8 cellular contexts compared by ENCODE assay signal in genomic region chr19:18279516-18280246, GRCh38. TPM values are rescaled to one million over a fixed set of nuclear protein-coding genes. Genes with fewer than 3 reads are reported as not detected.
DNase-seq lines count a peak whose midpoint lies in the region; ATAC-seq and TF ChIP-seq lines count a peak whose summit lies in the region.

No MANE protein-coding gene starts in this region.

- H3K27me3 ChIP-seq in DND-41 (ENCODE audit: insufficient read depth, low read length, poor library complexity) (no peaks in the 10 kb centered on the region), kidney epithelial cell (ENCODE audit: control insufficient read depth, insufficient read depth, low read length) (no peaks in the 10 kb centered on the region)

- peak overlapping the region; percentile 98 for H3K27ac ChIP-seq in DND-41 (ENCODE audit: low read length)

- H3K79me2 ChIP-seq in DND-41 (ENCODE audit: insufficient read depth, low read length): peaks cover 40% of the 10 kb centered on the region

- no peaks in the 10 kb centered on the region for H3K9me3 ChIP-seq in DND-41 (ENCODE audit: insufficient read depth, low read length, severe bottlenecking)

- TF ChIP-seq CTCF in DND-41 (IDR thresholded peaks at IDR 0.05; ENCODE audit: borderline replicate concordance, extremely low read depth, low read length, poor library complexity, severe bottlenecking) (peak; percentile 99), kidney epithelial cell (IDR thresholded peaks at IDR 0.05; ENCODE audit: insufficient read depth, low read length, poor library complexity, severe bottlenecking) (peak; percentile 90)

- ATAC-seq in DND-41 (ENCODE audit: insufficient read depth, low read depth) (peak; percentile 60), HG03108 (IDR thresholded peaks at IDR 0.05; ENCODE audit: unreplicated experiment) (peak; percentile 20), HG03460 (IDR thresholded peaks at IDR 0.05; ENCODE audit: unreplicated experiment) (no peak)

- H2AFZ ChIP-seq in DND-41 (ENCODE audit: low read depth, low read length): peak overlapping the region; percentile 59

- peaks cover 31% of the 10 kb centered on the region for H4K20me1 ChIP-seq in DND-41 (ENCODE audit: insufficient read depth, low read length)

- peak; percentile 97 for DNase-seq in DND-41
- peak; percentile 92 for DNase-seq in NCI-H446 treated with DMSO at 0.1 percent for 48 hours (lab: John Stamatoyannopoulos, UW)
- peak; percentile 93 for DNase-seq in activated CD4-positive, CD25-positive, alpha-beta regulatory T cell treated with anti-CD3 and anti-CD28 coated beads, Interleukin-2, amount 50 U/mL, for 72 hours
- DNase-seq in cerebellum (ENCODE audit: low spot score): peak; percentile 92
- no peak for DNase-seq in kidney epithelial cell (ENCODE audit: low read depth)
- DNase-seq in stimulated activated CD4-positive, alpha-beta T cell treated with anti-CD3 and anti-CD28 coated beads, Interleukin-12 subunit alpha, Interleukin-12 subunit beta, amount 100 ng/mL, for 48 hours (ENCODE audit: low read depth in 2 of 3, low spot score in 1 of 3): peak; percentile 84 to 88 (median 86)

- H3K4me1 ChIP-seq in DND-41 (ENCODE audit: insufficient read depth, low read length): peaks cover 29% of the 10 kb centered on the region

- H3K9ac ChIP-seq in DND-41 (ENCODE audit: low read depth, low read length): peak overlapping the region; percentile 99

- peak overlapping the region; percentile 81 for H3K4me2 ChIP-seq in DND-41 (ENCODE audit: insufficient read depth, low read length)

- H3K4me3 ChIP-seq in DND-41 (ENCODE audit: low read depth in 1 of 2, low read length in 2 of 2) (peak overlapping the region; percentile 78 to 82), kidney epithelial cell (ENCODE audit: low read depth, low read length) (peak overlapping the region; percentile 100)

- H3K36me3 ChIP-seq in DND-41 (ENCODE audit: insufficient read depth, low read length): peaks cover 20% of the 10 kb centered on the region
- H3K36me3 ChIP-seq in kidney epithelial cell (ENCODE audit: control insufficient read depth, insufficient read depth, low read length): peaks cover 5% of the 10 kb centered on the region

RNA-seq across cellular contexts. Expression of gene JUND, which starts 1.7 kb away (rescaled TPM):
- total RNA-seq in cerebellum (60.1 TPM), kidney epithelial cell (253 and 262 TPM in 2 replicates)

RNA-seq across cellular contexts. Expression of gene IQCN, which starts 5.4 kb away (rescaled TPM):
- total RNA-seq in cerebellum (2.9 TPM), kidney epithelial cell (0.13 and 0.21 TPM in 2 replicates)

RNA-seq across cellular contexts. Expression of gene LSM4, which starts 43.2 kb away (rescaled TPM):
- 55.1 TPM for total RNA-seq in cerebellum
- 333 and 367 TPM in 2 replicates for total RNA-seq in kidney epithelial cell

RNA-seq across cellular contexts. Expression of gene PDE4C, which starts 53.4 kb away (rescaled TPM):
- total RNA-seq in cerebellum (1.4 TPM), kidney epithelial cell (0.34 and 0.42 TPM in 2 replicates)
